1 cellular context compared by ENCODE assay signal in the genomic region with DNA sequence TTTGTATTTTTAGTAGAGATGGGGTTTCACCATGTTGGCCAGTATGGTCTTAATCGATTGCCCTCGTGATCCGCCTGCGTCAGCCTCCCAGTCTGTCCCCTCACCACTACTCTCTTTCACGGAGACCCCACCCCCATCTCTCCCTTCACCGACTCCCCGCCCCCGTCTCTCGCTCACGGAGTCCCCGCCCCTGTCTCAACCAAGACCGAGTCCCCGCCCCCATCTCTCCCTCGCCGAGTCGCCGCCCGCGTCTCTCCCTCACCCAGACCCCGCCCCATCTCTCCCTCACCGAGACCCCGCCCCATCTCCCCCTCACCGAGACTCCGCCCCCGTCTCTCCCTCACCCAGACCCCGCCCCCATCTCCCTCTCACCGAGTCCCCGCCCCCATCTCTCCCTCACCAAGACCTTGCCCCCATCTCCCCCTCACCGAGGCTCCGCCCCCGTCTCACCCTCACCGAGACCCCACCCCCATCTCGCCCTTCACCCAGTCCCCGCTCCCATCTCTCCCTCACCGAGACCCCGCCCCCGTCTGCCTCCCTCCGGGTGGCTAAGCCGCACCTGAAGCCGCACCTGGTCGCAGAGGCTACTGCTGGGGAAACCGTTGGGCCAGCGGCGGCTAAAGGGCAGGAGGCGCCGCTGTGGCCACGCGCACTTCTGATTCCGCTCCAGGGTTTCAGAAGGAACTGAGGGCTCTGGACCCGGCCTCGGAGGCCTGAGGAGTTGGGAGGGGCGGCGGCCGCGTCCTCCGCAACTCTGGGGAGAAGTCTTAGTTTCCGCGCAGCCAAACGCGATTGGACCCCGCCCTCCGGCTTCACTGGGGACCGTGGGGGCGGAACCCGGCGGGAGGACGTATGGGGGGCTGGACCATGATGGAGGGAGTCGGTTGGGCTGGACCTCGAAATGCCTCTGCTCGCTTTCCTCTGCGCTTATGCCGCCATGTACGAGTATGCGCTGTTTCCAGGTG.
A peak's percentile ranks its signal among the peaks of the same experiment; 100 is the strongest.
TF ChIP-seq lines count a peak whose summit lies in the region.

No MANE protein-coding gene starts in this region.

TF ChIP-seq in K562, 482 proteins besides CTCF, POLR2A, EP300 and RAD21 (continued from another document and continues in another):
- TF ChIP-seq ZBTB5 (IDR thresholded peaks at IDR 0.05): peak; percentile 61; the same call in 1 of the 2 replicates
- TF ChIP-seq, protein P1, sequence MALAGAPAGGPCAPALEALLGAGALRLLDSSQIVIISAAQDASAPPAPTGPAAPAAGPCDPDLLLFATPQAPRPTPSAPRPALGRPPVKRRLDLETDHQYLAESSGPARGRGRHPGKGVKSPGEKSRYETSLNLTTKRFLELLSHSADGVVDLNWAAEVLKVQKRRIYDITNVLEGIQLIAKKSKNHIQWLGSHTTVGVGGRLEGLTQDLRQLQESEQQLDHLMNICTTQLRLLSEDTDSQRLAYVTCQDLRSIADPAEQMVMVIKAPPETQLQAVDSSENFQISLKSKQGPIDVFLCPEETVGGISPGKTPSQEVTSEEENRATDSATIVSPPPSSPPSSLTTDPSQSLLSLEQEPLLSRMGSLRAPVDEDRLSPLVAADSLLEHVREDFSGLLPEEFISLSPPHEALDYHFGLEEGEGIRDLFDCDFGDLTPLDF (CRISPR knock-in tag; IDR thresholded peaks at IDR 0.05): no peak
- TF ChIP-seq ZNF431 (CRISPR knock-in tag; IDR thresholded peaks at IDR 0.05): no peak
- no peak for TF ChIP-seq JUN (IDR thresholded peaks at IDR 0.05; ENCODE audit: borderline replicate concordance, low read depth, low read length)
- TF ChIP-seq JUN (CRISPR knock-in tag; IDR thresholded peaks at IDR 0.05; ENCODE audit: borderline replicate concordance): no peak
- peak; percentile 69 for TF ChIP-seq NEUROD1 (IDR thresholded peaks at IDR 0.05; ENCODE audit: borderline replicate concordance, low read depth, low read length, partially characterized antibody)
- TF ChIP-seq RBBP5 (IDR thresholded peaks at IDR 0.05; ENCODE audit: borderline replicate concordance, insufficient read depth, low read length, poor library complexity, severe bottlenecking): peak; percentile 37
- TF ChIP-seq SUPT5H (IDR thresholded peaks at IDR 0.05): peak; percentile 89
- no peak; the same call in 1 of the 2 replicates for TF ChIP-seq ARID1B (IDR thresholded peaks at IDR 0.05)
- no peak for TF ChIP-seq MTA2 (IDR thresholded peaks at IDR 0.05; ENCODE audit: low read depth)
- TF ChIP-seq FOXM1 (IDR thresholded peaks at IDR 0.05; ENCODE audit: low read depth): no peak
- no peak for TF ChIP-seq FOXM1 (CRISPR knock-in tag; IDR thresholded peaks at IDR 0.05; ENCODE audit: low read depth)
- peak; percentile 79 for TF ChIP-seq PCBP1 (IDR thresholded peaks at IDR 0.05; ENCODE audit: low read depth, low read length, poor library complexity, severe bottlenecking)
- TF ChIP-seq HMBOX1 (IDR thresholded peaks at IDR 0.05): no peak
- TF ChIP-seq, protein P2, sequence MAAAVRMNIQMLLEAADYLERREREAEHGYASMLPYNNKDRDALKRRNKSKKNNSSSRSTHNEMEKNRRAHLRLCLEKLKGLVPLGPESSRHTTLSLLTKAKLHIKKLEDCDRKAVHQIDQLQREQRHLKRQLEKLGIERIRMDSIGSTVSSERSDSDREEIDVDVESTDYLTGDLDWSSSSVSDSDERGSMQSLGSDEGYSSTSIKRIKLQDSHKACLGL (CRISPR knock-in tag; IDR thresholded peaks at IDR 0.05; ENCODE audit: borderline replicate concordance, poor library complexity, severe bottlenecking): no peak
- TF ChIP-seq KLF13 (tag; IDR thresholded peaks at IDR 0.05; ENCODE audit: borderline replicate concordance, low read depth): peak; percentile 39; the same call in 1 of the 2 replicates
- TF ChIP-seq ZBED1 (IDR thresholded peaks at IDR 0.05): no peak
- no peak for TF ChIP-seq RERE (CRISPR knock-in tag; IDR thresholded peaks at IDR 0.05; ENCODE audit: borderline replicate concordance)
- TF ChIP-seq ZNF197 (CRISPR knock-in tag; IDR thresholded peaks at IDR 0.05; ENCODE audit: low read depth): no peak
- TF ChIP-seq KLF6 (CRISPR knock-in tag; IDR thresholded peaks at IDR 0.05; ENCODE audit: borderline replicate concordance): peak; percentile 49; the same call in 1 of the 2 replicates
- peak; percentile 82; the same call in 1 of the 2 replicates for TF ChIP-seq NBN (IDR thresholded peaks at IDR 0.05; ENCODE audit: low read depth)
- TF ChIP-seq ZNF354B (CRISPR knock-in tag; IDR thresholded peaks at IDR 0.05): no peak
- TF ChIP-seq MEF2D (tag; conservative IDR thresholded peaks at IDR 0.05; ENCODE audit: low read depth): no peak
- TF ChIP-seq, protein P3, sequence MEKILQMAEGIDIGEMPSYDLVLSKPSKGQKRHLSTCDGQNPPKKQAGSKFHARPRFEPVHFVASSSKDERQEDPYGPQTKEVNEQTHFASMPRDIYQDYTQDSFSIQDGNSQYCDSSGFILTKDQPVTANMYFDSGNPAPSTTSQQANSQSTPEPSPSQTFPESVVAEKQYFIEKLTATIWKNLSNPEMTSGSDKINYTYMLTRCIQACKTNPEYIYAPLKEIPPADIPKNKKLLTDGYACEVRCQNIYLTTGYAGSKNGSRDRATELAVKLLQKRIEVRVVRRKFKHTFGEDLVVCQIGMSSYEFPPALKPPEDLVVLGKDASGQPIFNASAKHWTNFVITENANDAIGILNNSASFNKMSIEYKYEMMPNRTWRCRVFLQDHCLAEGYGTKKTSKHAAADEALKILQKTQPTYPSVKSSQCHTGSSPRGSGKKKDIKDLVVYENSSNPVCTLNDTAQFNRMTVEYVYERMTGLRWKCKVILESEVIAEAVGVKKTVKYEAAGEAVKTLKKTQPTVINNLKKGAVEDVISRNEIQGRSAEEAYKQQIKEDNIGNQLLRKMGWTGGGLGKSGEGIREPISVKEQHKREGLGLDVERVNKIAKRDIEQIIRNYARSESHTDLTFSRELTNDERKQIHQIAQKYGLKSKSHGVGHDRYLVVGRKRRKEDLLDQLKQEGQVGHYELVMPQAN (IDR thresholded peaks at IDR 0.05; ENCODE audit: borderline replicate concordance): peak; percentile 75
- TF ChIP-seq JUNB (CRISPR knock-in tag; conservative IDR thresholded peaks at IDR 0.05): no peak
- no peak for TF ChIP-seq ZC3H4 (CRISPR knock-in tag; IDR thresholded peaks at IDR 0.05; ENCODE audit: borderline replicate concordance)
- no peak for TF ChIP-seq DIDO1 (tag; IDR thresholded peaks at IDR 0.05; ENCODE audit: low read depth)
- no peak for TF ChIP-seq ZNF830 (CRISPR knock-in tag; IDR thresholded peaks at IDR 0.05)
- TF ChIP-seq GTF3C2 (IDR thresholded peaks at IDR 0.05; ENCODE audit: borderline replicate concordance, extremely low read depth, insufficient read length): no peak
- TF ChIP-seq, protein P4, sequence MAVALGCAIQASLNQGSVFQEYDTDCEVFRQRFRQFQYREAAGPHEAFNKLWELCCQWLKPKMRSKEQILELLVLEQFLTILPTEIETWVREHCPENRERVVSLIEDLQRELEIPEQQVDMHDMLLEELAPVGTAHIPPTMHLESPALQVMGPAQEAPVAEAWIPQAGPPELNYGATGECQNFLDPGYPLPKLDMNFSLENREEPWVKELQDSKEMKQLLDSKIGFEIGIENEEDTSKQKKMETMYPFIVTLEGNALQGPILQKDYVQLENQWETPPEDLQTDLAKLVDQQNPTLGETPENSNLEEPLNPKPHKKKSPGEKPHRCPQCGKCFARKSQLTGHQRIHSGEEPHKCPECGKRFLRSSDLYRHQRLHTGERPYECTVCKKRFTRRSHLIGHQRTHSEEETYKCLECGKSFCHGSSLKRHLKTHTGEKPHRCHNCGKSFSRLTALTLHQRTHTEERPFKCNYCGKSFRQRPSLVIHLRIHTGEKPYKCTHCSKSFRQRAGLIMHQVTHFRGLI (CRISPR knock-in tag; IDR thresholded peaks at IDR 0.05): no peak
- no peak for TF ChIP-seq BMI1 (IDR thresholded peaks at IDR 0.05; ENCODE audit: low read length)
- TF ChIP-seq DPF2 (IDR thresholded peaks at IDR 0.05): peak; percentile 40; the same call in 1 of the 2 replicates
